In the genomic region with DNA sequence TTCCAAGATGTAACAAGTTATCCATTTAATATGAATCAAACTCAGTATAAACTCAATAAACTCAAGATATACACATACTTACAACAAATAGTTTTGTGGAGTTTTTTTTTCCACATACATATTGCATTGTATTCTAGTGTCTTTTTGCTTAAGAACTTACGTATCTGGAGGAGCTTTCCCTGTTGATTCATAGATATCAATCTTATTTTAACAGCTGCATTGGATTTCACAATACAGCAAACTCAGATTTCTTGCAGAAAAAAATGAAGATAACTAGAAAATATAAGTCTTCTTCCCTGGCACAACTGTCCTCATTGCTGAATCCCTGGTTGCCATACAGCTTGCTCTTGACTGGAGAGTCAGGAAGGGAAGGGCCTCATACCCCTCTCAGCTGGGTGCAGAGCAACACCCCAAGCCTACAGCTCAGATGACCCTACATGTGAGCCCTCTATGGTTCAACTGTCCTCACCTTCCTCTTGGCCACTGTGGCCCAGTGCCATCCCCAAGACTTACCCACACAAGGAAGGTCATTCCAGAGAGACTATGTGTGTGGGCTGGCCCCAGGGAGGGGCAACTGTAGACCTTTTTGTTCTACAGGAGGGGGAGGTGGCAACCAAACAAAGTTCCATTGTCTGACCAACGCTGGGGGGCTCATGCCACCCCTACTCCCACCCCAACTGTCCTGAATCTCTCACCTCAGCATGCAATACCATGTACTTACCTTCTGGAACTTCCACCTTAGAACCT, we compare ENCODE assay signal across 12 cellular contexts. TPM values are rescaled to one million over a fixed set of nuclear protein-coding genes. Genes with fewer than 3 reads are reported as not detected.
DNase-seq lines count a peak whose midpoint lies in the region; ATAC-seq and TF ChIP-seq lines count a peak whose summit lies in the region.
"Had no signal": no experiment of that assay in that cellular context is flagged by ENCODE, and none has a peak within 500 bp of the region (broad histone marks: within the 10 kb centered on the region; RNA-seq: fewer than 3 reads in every experiment).

No MANE protein-coding gene starts in this region.

- no peak for ATAC-seq in activated B cell treated with CpG ODN at 0.5 μM for 24 hours (ENCODE audit: low read depth)
- no peak for ATAC-seq in effector memory CD8-positive, alpha-beta T cell (replicated peaks)

- H3K27me3 ChIP-seq in skeletal muscle satellite cell (ENCODE audit: control insufficient read depth, insufficient read depth, low read length), result no peaks in the 10 kb centered on the region
- H3K27me3 ChIP-seq: vagina had no signal

- H3K36me3 Mint-ChIP-seq in activated naive CD4-positive, alpha-beta T cell treated with anti-CD3 and anti-CD28 coated beads, Interleukin-2, amount 10 ng/mL, durations not matched to agents 7 days and 5 days, result peaks cover 4% of the 10 kb centered on the region
- peaks cover 3% of the 10 kb centered on the region for H3K36me3 Mint-ChIP-seq in activated naive CD4-positive, alpha-beta T cell treated with anti-CD3 and anti-CD28 coated beads for 36 hours (ENCODE audit: low read depth)
- H3K36me3 Mint-ChIP-seq in activated B cell treated with CpG ODN at 0.5 μM for 24 hours (ENCODE audit: low read depth), result peaks cover 7% of the 10 kb centered on the region
- peaks cover 3% of the 10 kb centered on the region for H3K36me3 Mint-ChIP-seq in effector memory CD8-positive, alpha-beta T cell (ENCODE audit: insufficient read depth)

- peaks cover 31% of the 10 kb centered on the region for H3K4me1 ChIP-seq in skeletal muscle satellite cell (ENCODE audit: control insufficient read depth, insufficient read depth, low read length)

- H3K9me3 Mint-ChIP-seq in activated naive CD4-positive, alpha-beta T cell treated with anti-CD3 and anti-CD28 coated beads, Interleukin-2, amount 10 ng/mL, durations not matched to agents 7 days and 5 days, result no peaks in the 10 kb centered on the region
- no peaks in the 10 kb centered on the region for H3K9me3 Mint-ChIP-seq in activated naive CD4-positive, alpha-beta T cell treated with anti-CD3 and anti-CD28 coated beads for 36 hours
- H3K9me3 Mint-ChIP-seq in activated B cell treated with CpG ODN at 0.5 μM for 24 hours, result no peaks in the 10 kb centered on the region
- H3K9me3 Mint-ChIP-seq in effector memory CD8-positive, alpha-beta T cell, result no peaks in the 10 kb centered on the region

- H3K9me3 ChIP-seq in skeletal muscle satellite cell (replicated peaks; ENCODE audit: low read length), result no peaks in the 10 kb centered on the region
- H3K9me3 ChIP-seq: vagina had no signal

- H3K27me3 Mint-ChIP-seq in activated naive CD4-positive, alpha-beta T cell treated with anti-CD3 and anti-CD28 coated beads, Interleukin-2, amount 10 ng/mL, durations not matched to agents 7 days and 5 days, result peaks cover 10% of the 10 kb centered on the region
- H3K27me3 Mint-ChIP-seq in activated naive CD4-positive, alpha-beta T cell treated with anti-CD3 and anti-CD28 coated beads for 36 hours (ENCODE audit: low read depth), result no peaks in the 10 kb centered on the region
- H3K27me3 Mint-ChIP-seq in activated B cell treated with CpG ODN at 0.5 μM for 24 hours, result no peaks in the 10 kb centered on the region
- H3K27me3 Mint-ChIP-seq in effector memory CD8-positive, alpha-beta T cell, result no peaks in the 10 kb centered on the region

- DNase-seq in activated naive CD4-positive, alpha-beta T cell treated with anti-CD3 and anti-CD28 coated beads, Interleukin-2, amount 10 ng/mL, durations not matched to agents 7 days and 5 days, result no peak
- no peak for DNase-seq in activated naive CD4-positive, alpha-beta T cell treated with anti-CD3 and anti-CD28 coated beads for 36 hours
- DNase-seq in activated B cell treated with CpG ODN at 0.5 μM for 24 hours (no peak), fibroblast of peridontal ligament (ENCODE audit: extremely low read depth) (peak; percentile 18), DMS153 (lab: John Stamatoyannopoulos, UW) (no peak), MV-4-11 (lab: John Stamatoyannopoulos, UW) (no peak)
- no peak for DNase-seq in effector memory CD8-positive, alpha-beta T cell
- DNase-seq: activated CD8-positive, alpha-beta memory T cell treated with anti-CD3 and anti-CD28 coated beads for 24 hours; SW 1271 had no signal

- intact Hi-C loops in activated naive CD4-positive, alpha-beta T cell treated with anti-CD3 and anti-CD28 coated beads for 36 hours (cut with micrococcal nuclease), result no loop called here
- intact Hi-C loops in activated B cell treated with CpG ODN at 0.5 μM for 24 hours (cut with micrococcal nuclease), result loop anchor here (2.0 kb wide), 2 partner anchors 59 to 115 kb away; partner anchors contain the start of gene CFAP126

- H3K4me2 ChIP-seq in skeletal muscle satellite cell (ENCODE audit: low read length), result peak overlapping the region; percentile 57

- H3K4me3 Mint-ChIP-seq in activated naive CD4-positive, alpha-beta T cell treated with anti-CD3 and anti-CD28 coated beads, Interleukin-2, amount 10 ng/mL, durations not matched to agents 7 days and 5 days, result no peak overlapping the region
- H3K4me3 Mint-ChIP-seq in activated naive CD4-positive, alpha-beta T cell treated with anti-CD3 and anti-CD28 coated beads for 36 hours, result no peak overlapping the region
- no peak overlapping the region for H3K4me3 Mint-ChIP-seq in activated B cell treated with CpG ODN at 0.5 μM for 24 hours
- no peak overlapping the region for H3K4me3 Mint-ChIP-seq in effector memory CD8-positive, alpha-beta T cell

- H3K36me3 ChIP-seq in skeletal muscle satellite cell (ENCODE audit: insufficient read depth, low read length), result no peaks in the 10 kb centered on the region
- H3K36me3 ChIP-seq: vagina had no signal

- no peak for TF ChIP-seq CTCF in activated B cell treated with CpG ODN at 0.5 μM for 24 hours (IDR thresholded peaks at IDR 0.05)

- CTCF ChIA-PET in activated naive CD4-positive, alpha-beta T cell treated with anti-CD3 and anti-CD28 coated beads, Interleukin-2, amount 10 ng/mL, durations not matched to agents 7 days and 5 days (lab: Charles Lee), result interaction anchor here (0.8 to 3.0 kb wide), 3 partner anchors 74 to 82 kb away, joined by 4 to 9 read pairs (median 9); partner anchors contain the start of gene TOMM40L
- CTCF ChIA-PET in activated naive CD4-positive, alpha-beta T cell treated with anti-CD3 and anti-CD28 coated beads for 36 hours (lab: Charles Lee), result interaction anchor here (0.6 to 4.9 kb wide), 7 partner anchors 12 to 160 kb away, joined by 3 to 38 read pairs (median 3); partner anchors contain the start of gene TOMM40L
- CTCF ChIA-PET in activated B cell treated with CpG ODN at 0.5 μM for 24 hours (lab: Charles Lee), result interaction anchor here (3.2 kb wide), 1 partner anchor 17 kb away, joined by 11 read pairs; no protein-coding TSS in a partner anchor

- POLR2A ChIA-PET in activated B cell treated with CpG ODN at 0.5 μM for 24 hours (lab: Charles Lee), result interaction anchor here (0.8 to 1.2 kb wide), 3 partner anchors 82 to 161 kb away, joined by 3 to 11 read pairs (median 3); partner anchors contain the start of gene NDUFS2

- no peak overlapping the region for H3K9ac ChIP-seq in skeletal muscle satellite cell (ENCODE audit: low read depth, low read length)

- peak overlapping the region; percentile 56 for H3K27ac Mint-ChIP-seq in activated naive CD4-positive, alpha-beta T cell treated with anti-CD3 and anti-CD28 coated beads, Interleukin-2, amount 10 ng/mL, durations not matched to agents 7 days and 5 days
- no peak overlapping the region for H3K27ac Mint-ChIP-seq in activated naive CD4-positive, alpha-beta T cell treated with anti-CD3 and anti-CD28 coated beads for 36 hours
- H3K27ac Mint-ChIP-seq in activated B cell treated with CpG ODN at 0.5 μM for 24 hours, result peak overlapping the region; percentile 42
- H3K27ac Mint-ChIP-seq in effector memory CD8-positive, alpha-beta T cell, result no peak overlapping the region
- H3K27ac Mint-ChIP-seq: progenitor cell of endocrine pancreas had no signal

- H3K4me3 ChIP-seq in skeletal muscle satellite cell (ENCODE audit: low read length), result no peak overlapping the region
- H3K4me3 ChIP-seq: vagina had no signal

- peaks cover 43% of the 10 kb centered on the region for H3K4me1 Mint-ChIP-seq in activated naive CD4-positive, alpha-beta T cell treated with anti-CD3 and anti-CD28 coated beads, Interleukin-2, amount 10 ng/mL, durations not matched to agents 7 days and 5 days
- peaks cover 33% of the 10 kb centered on the region for H3K4me1 Mint-ChIP-seq in activated naive CD4-positive, alpha-beta T cell treated with anti-CD3 and anti-CD28 coated beads for 36 hours (ENCODE audit: low read depth)
- peaks cover 44% of the 10 kb centered on the region for H3K4me1 Mint-ChIP-seq in activated B cell treated with CpG ODN at 0.5 μM for 24 hours
- H3K4me1 Mint-ChIP-seq in effector memory CD8-positive, alpha-beta T cell (ENCODE audit: low read depth in 2 of 2), result peaks cover 20 to 28% of the 10 kb centered on the region in 2 donors

RNA-seq across cellular contexts. Expression of gene MPZ, which starts 1.7 kb away (rescaled TPM):
- total RNA-seq in activated naive CD4-positive, alpha-beta T cell treated with anti-CD3 and anti-CD28 coated beads for 36 hours, result 1 to 10 TPM; 4.4 to 5.9 TPM
- total RNA-seq in activated B cell treated with CpG ODN at 0.5 μM for 24 hours, result 5.8 and 6.6 TPM in 2 replicates
- total RNA-seq in skeletal muscle satellite cell (2012; rRNA removed), result 3.5 and 3.7 TPM in 2 replicates

RNA-seq across cellular contexts. Expression of gene SDHC, which starts 6.1 kb away (rescaled TPM):
- 100 to 1,000 TPM; 201 TPM for total RNA-seq in activated naive CD4-positive, alpha-beta T cell treated with anti-CD3 and anti-CD28 coated beads for 36 hours
- 160 and 179 TPM in 2 replicates for total RNA-seq in activated B cell treated with CpG ODN at 0.5 μM for 24 hours
- 19.8 and 41.5 TPM in 2 replicates for total RNA-seq in skeletal muscle satellite cell (2012; rRNA removed)

RNA-seq across cellular contexts. Expression of gene PCP4L1, which starts 49.5 kb away (rescaled TPM):
- total RNA-seq in activated naive CD4-positive, alpha-beta T cell treated with anti-CD3 and anti-CD28 coated beads for 36 hours, result under 1 TPM; 0.24 to 0.37 TPM
- not detected in 2 replicates for total RNA-seq in activated B cell treated with CpG ODN at 0.5 μM for 24 hours
- total RNA-seq in skeletal muscle satellite cell (2012; rRNA removed), result not detected in 2 replicates

RNA-seq across cellular contexts. Expression of gene CFAP126, which starts 59.6 kb away (rescaled TPM):
- total RNA-seq in activated naive CD4-positive, alpha-beta T cell treated with anti-CD3 and anti-CD28 coated beads for 36 hours, result not detected
- not detected in 2 replicates for total RNA-seq in activated B cell treated with CpG ODN at 0.5 μM for 24 hours
- total RNA-seq in skeletal muscle satellite cell (2012; rRNA removed), result not detected in 2 replicates
- total RNA-seq: vagina had no signal

Comparison
In these comparisons a context has a peak if more than half of its experiments do, and no peak if none do; other contexts are left out.
1. H3K27ac Mint-ChIP-seq: peak in activated naive CD4-positive, alpha-beta T cell treated with anti-CD3 and anti-CD28 coated beads, Interleukin-2, amount 10 ng/mL, durations not matched to agents 7 days and 5 days (single experiment) and activated B cell treated with CpG ODN at 0.5 μM for 24 hours (single experiment); none in activated naive CD4-positive, alpha-beta T cell treated with anti-CD3 and anti-CD28 coated beads for 36 hours (single experiment) and effector memory CD8-positive, alpha-beta T cell (0 of 2).